ENCODE assay signal across 8 cellular contexts in genomic region chr9:129109504-129109903, GRCh38. TPM values are rescaled to one million over a fixed set of nuclear protein-coding genes. Genes with fewer than 3 reads are reported as not detected.
DNase-seq lines count a peak whose midpoint lies in the region; ATAC-seq and TF ChIP-seq lines count a peak whose summit lies in the region.

No MANE protein-coding gene starts in this region.

- H3K27ac ChIP-seq in upper lobe of left lung = peak overlapping the region in 3 of 4 donors; percentile 93 to 95 (median 94)

- in situ Hi-C loops in astrocyte of the cerebellum (cut with HindIII; ENCODE audit: low sequenced_read_pairs) = no loop called here

- H3K4me3 ChIP-seq in NB4 (ENCODE audit: low read depth, low read length) = no peak overlapping the region
- H3K4me3 ChIP-seq in astrocyte of the cerebellum (ENCODE audit: low read depth, low read length) = peak overlapping the region; percentile 86
- no peak overlapping the region for H3K4me3 ChIP-seq in lower leg skin (ENCODE audit: low read depth, poor library complexity, severe bottlenecking)
- peak overlapping the region; percentile 65 to 97 (median 96) for H3K4me3 ChIP-seq in upper lobe of left lung

- DNase-seq in CD1c-positive myeloid dendritic cell (ENCODE audit: extremely low spot score) (peak; percentile 27), NB4 (ENCODE audit: low read depth) (peak; percentile 86), astrocyte of the cerebellum (ENCODE audit: low read depth) (no peak), lower leg skin (ENCODE audit: low spot score in 2 of 2) (peak; percentile 69 to 95), upper lobe of left lung (no peak), NCI-H1436 (lab: John Stamatoyannopoulos, UW) (no peak), DMS114 treated with DMSO at 0.1 percent for 48 hours (lab: John Stamatoyannopoulos, UW; ENCODE audit: unreplicated experiment) (no peak)
- no peak for DNase-seq in activated CD4-positive, CD25-positive, alpha-beta regulatory T cell treated with anti-CD3 and anti-CD28 coated beads, Interleukin-2, amount 50 U/mL, for 72 hours

- TF ChIP-seq POLR2A in NB4 (IDR thresholded peaks at IDR 0.05; ENCODE audit: extremely low read depth, insufficient read length) = no peak
- no peak for TF ChIP-seq POLR2A in lower leg skin (IDR thresholded peaks at IDR 0.05)
- TF ChIP-seq POLR2A in upper lobe of left lung (IDR thresholded peaks at IDR 0.05) = no peak

- ATAC-seq in upper lobe of left lung (ENCODE audit: low FRiP score in 2 of 2) = peak in 1 of 2 donors; percentile 23

- no peaks in the 10 kb centered on the region for H3K27me3 ChIP-seq in upper lobe of left lung

- TF ChIP-seq EP300 in upper lobe of left lung (IDR thresholded peaks at IDR 0.05) = no peak

- 32 to 40% methylated on average over 7 of the region's 7 CpGs for WGBS in lower leg skin, 2 donors
- 74 to 81% methylated on average over 7 of the region's 7 CpGs for WGBS in upper lobe of left lung, 2 donors

- H3K9me3 ChIP-seq in upper lobe of left lung = no peaks in the 10 kb centered on the region

- intact Hi-C loops in lower leg skin (cut with DNase I; ENCODE audit: low total_unique reads) = no loop called here

- H3K36me3 ChIP-seq in upper lobe of left lung = peaks cover 0 to 19% (median 12%) of the 10 kb centered on the region in 4 donors

- peaks cover 20 to 39% (median 26%) of the 10 kb centered on the region in 4 donors for H3K4me1 ChIP-seq in upper lobe of left lung

- TF ChIP-seq CTCF in NB4 (IDR thresholded peaks at IDR 0.05; ENCODE audit: low read depth, low read length) = no peak
- TF ChIP-seq CTCF in astrocyte of the cerebellum (IDR thresholded peaks at IDR 0.05; ENCODE audit: low read depth, low read length, missing control alignments) = no peak
- no peak for TF ChIP-seq CTCF in lower leg skin (IDR thresholded peaks at IDR 0.05)
- peak in 1 of 6 experiments; percentile 6 for TF ChIP-seq CTCF in upper lobe of left lung (IDR thresholded peaks at IDR 0.05)

RNA-seq across cellular contexts. Expression of gene CRAT, which starts 1.1 kb away (rescaled TPM):
- total RNA-seq in lower leg skin (10 to 100 TPM; 13.7 to 78.2 (median 31.3) TPM), upper lobe of left lung (10 to 100 TPM; 18.5 to 34.3 (median 26.0) TPM)

RNA-seq across cellular contexts. Expression of gene PTPA, which starts 1.7 kb away (rescaled TPM):
- total RNA-seq in lower leg skin (100 to 1,000 TPM in 1 of 4 donors, 10 to 100 TPM in 3; 62.9 to 104 (median 73.8) TPM), upper lobe of left lung (100 to 1,000 TPM in 2 of 6 donors, 10 to 100 TPM in 4; 48.2 to 130 (median 67.2) TPM)

RNA-seq across cellular contexts. Expression of gene DOLPP1, which starts 28.6 kb away (rescaled TPM):
- total RNA-seq in lower leg skin (10 to 100 TPM in 2 of 4 donors, 1 to 10 TPM in 2; 7.5 to 14.0 (median 10.7) TPM), upper lobe of left lung (10 to 100 TPM in 2 of 6 donors, 1 to 10 TPM in 4; 3.9 to 14.8 (median 8.2) TPM)

Comparison
In these comparisons a context has a peak if more than half of its experiments do, and no peak if none do; other contexts are left out.
1. DNase-seq: peak in CD1c-positive myeloid dendritic cell (single experiment), NB4 (single experiment) and lower leg skin (2 of 2); none in astrocyte of the cerebellum (single experiment), upper lobe of left lung (0 of 2), NCI-H1436 (single experiment), DMS114 treated with DMSO at 0.1 percent for 48 hours (single experiment) and activated CD4-positive, CD25-positive, alpha-beta regulatory T cell treated with anti-CD3 and anti-CD28 coated beads, Interleukin-2, amount 50 U/mL, for 72 hours (single experiment).
2. H3K4me3 ChIP-seq: peak in astrocyte of the cerebellum (single experiment) and upper lobe of left lung (4 of 4); none in NB4 (single experiment) and lower leg skin (single experiment).